In genomic region chr18:68342039-68342659, GRCh38 we compare ENCODE assay signal across 24 cellular contexts.
"Had no signal": no experiment of that assay in that cellular context is flagged by ENCODE, and none has a peak within 500 bp of the region (broad histone marks: within the 10 kb centered on the region; RNA-seq: fewer than 3 reads in every experiment).

No MANE protein-coding gene starts in this region.

- H3K4me3 Mint-ChIP-seq: activated B cell treated with CpG ODN at 0.5 μM for 24 hours; activated CD4-positive, alpha-beta T cell treated with anti-CD3 and anti-CD28 coated beads, Interleukin-2, amount 10 ng/mL, durations not matched to agents 24 days and 14 days; activated CD8-positive, alpha-beta memory T cell treated with anti-CD3 and anti-CD28 coated beads, Interleukin-2, amount 10 ng/mL, durations not matched to agents 7 days and 5 days; activated naive CD8-positive, alpha-beta T cell treated with anti-CD3 and anti-CD28 coated beads, Interleukin-2, amount 50 U/mL, for 24 hours; activated T-cell treated with anti-CD3 and anti-CD28 coated beads, Interleukin-2, amount 50 U/mL, for 4 hours; brain; central memory CD8-positive, alpha-beta T cell; T-helper 1 cell treated with Interleukin-12 subunit alpha and Interleukin-12 subunit beta and Interleukin-4 antibody, amounts not matched to agents 30 μg/mL and 1 μg/mL, for 36 hours had no signal

- H3K36me3 ChIP-seq: MG63 had no signal

- H3K27ac Mint-ChIP-seq: activated B cell treated with CpG ODN at 0.5 μM for 24 hours; activated CD4-positive, alpha-beta T cell treated with anti-CD3 and anti-CD28 coated beads, Interleukin-2, amount 10 ng/mL, durations not matched to agents 24 days and 14 days; activated CD8-positive, alpha-beta memory T cell treated with anti-CD3 and anti-CD28 coated beads, Interleukin-2, amount 10 ng/mL, durations not matched to agents 7 days and 5 days; activated naive CD4-positive, alpha-beta T cell treated with anti-CD3 and anti-CD28 coated beads, Interleukin-2, amount 50 U/mL, for 72 hours; activated naive CD8-positive, alpha-beta T cell treated with anti-CD3 and anti-CD28 coated beads, Interleukin-2, amount 50 U/mL, for 24 hours; brain; T-helper 1 cell treated with Interleukin-12 subunit alpha and Interleukin-12 subunit beta and Interleukin-4 antibody, amounts not matched to agents 30 μg/mL and 1 μg/mL, for 36 hours had no signal

- H3K9me3 ChIP-seq: MG63 had no signal

- DNase-seq: activated B cell treated with CpG ODN at 0.5 μM for 24 hours; activated CD4-positive, alpha-beta T cell treated with anti-CD3 and anti-CD28 coated beads for 1 hour; activated CD4-positive, alpha-beta T cell treated with anti-CD3 and anti-CD28 coated beads, Interleukin-2, amount 10 ng/mL, durations not matched to agents 24 days and 14 days; activated CD4-positive, alpha-beta T cell treated with anti-CD3 and anti-CD28 coated beads, Interleukin-2, amount 50 U/mL, for 48 hours; activated CD8-positive, alpha-beta memory T cell treated with anti-CD3 and anti-CD28 coated beads, Interleukin-2, amount 10 ng/mL, durations not matched to agents 7 days and 5 days; activated effector memory CD4-positive, alpha-beta T cell treated with anti-CD3 and anti-CD28 coated beads, Interleukin-2, amount 50 U/mL, for 16 hours; activated naive CD4-positive, alpha-beta T cell treated with Interleukin-2 at 50 U/mL for 16 hours; activated naive CD8-positive, alpha-beta T cell treated with anti-CD3 and anti-CD28 coated beads, Interleukin-2, amount 50 U/mL, for 24 hours; activated T-cell treated with anti-CD3 and anti-CD28 coated beads, Interleukin-2, amount 50 U/mL, for 4 hours; amniotic stem cell; MG63; MV-4-11; NCI-H1092 treated with DMSO at 0.1 percent for 48 hours; NCI-H1417 treated with DMSO at 0.1 percent for 48 hours; NCI-H1694 treated with DMSO at 0.1 percent for 48 hours; NCI-H2029 treated with DMSO at 0.1 percent for 48 hours; NCI-H526; PC-3; SHP77 treated with DMSO at 0.1 percent for 48 hours had no signal

- H3K27ac ChIP-seq: KMS-11 had no signal

- H3K9me3 Mint-ChIP-seq: activated B cell treated with CpG ODN at 0.5 μM for 24 hours; activated CD4-positive, alpha-beta T cell treated with anti-CD3 and anti-CD28 coated beads, Interleukin-2, amount 10 ng/mL, durations not matched to agents 24 days and 14 days; activated naive CD8-positive, alpha-beta T cell treated with anti-CD3 and anti-CD28 coated beads, Interleukin-2, amount 50 U/mL, for 24 hours; activated T-cell treated with anti-CD3 and anti-CD28 coated beads, Interleukin-2, amount 50 U/mL, for 4 hours; central memory CD8-positive, alpha-beta T cell; T-helper 1 cell treated with Interleukin-12 subunit alpha and Interleukin-12 subunit beta and Interleukin-4 antibody, amounts not matched to agents 30 μg/mL and 1 μg/mL, for 36 hours had no signal

- ATAC-seq: activated CD8-positive, alpha-beta memory T cell treated with anti-CD3 and anti-CD28 coated beads, Interleukin-2, amount 10 ng/mL, durations not matched to agents 7 days and 5 days; activated naive CD4-positive, alpha-beta T cell treated with anti-CD3 and anti-CD28 coated beads, Interleukin-2, amount 50 U/mL, for 72 hours; activated naive CD8-positive, alpha-beta T cell treated with anti-CD3 and anti-CD28 coated beads, Interleukin-2, amount 50 U/mL, for 24 hours; activated T-cell treated with anti-CD3 and anti-CD28 coated beads, Interleukin-2, amount 50 U/mL, for 4 hours; PC-3 had no signal

- H3K9ac ChIP-seq: KMS-11 had no signal

- H3K4me3 ChIP-seq: MG63 had no signal

- H3K36me3 Mint-ChIP-seq: activated CD8-positive, alpha-beta memory T cell treated with anti-CD3 and anti-CD28 coated beads, Interleukin-2, amount 10 ng/mL, durations not matched to agents 7 days and 5 days; activated naive CD4-positive, alpha-beta T cell treated with anti-CD3 and anti-CD28 coated beads, Interleukin-2, amount 50 U/mL, for 72 hours; brain had no signal

- H3K4me1 Mint-ChIP-seq: activated B cell treated with CpG ODN at 0.5 μM for 24 hours; activated CD4-positive, alpha-beta T cell treated with anti-CD3 and anti-CD28 coated beads, Interleukin-2, amount 10 ng/mL, durations not matched to agents 24 days and 14 days; activated CD8-positive, alpha-beta memory T cell treated with anti-CD3 and anti-CD28 coated beads, Interleukin-2, amount 10 ng/mL, durations not matched to agents 7 days and 5 days; activated naive CD8-positive, alpha-beta T cell treated with anti-CD3 and anti-CD28 coated beads, Interleukin-2, amount 50 U/mL, for 24 hours; central memory CD8-positive, alpha-beta T cell had no signal

- H3K4me2 ChIP-seq: KMS-11 had no signal

- H3K27me3 ChIP-seq: MG63 had no signal

- H3K27me3 Mint-ChIP-seq: activated B cell treated with CpG ODN at 0.5 μM for 24 hours; activated CD4-positive, alpha-beta T cell treated with anti-CD3 and anti-CD28 coated beads, Interleukin-2, amount 10 ng/mL, durations not matched to agents 24 days and 14 days; activated CD8-positive, alpha-beta memory T cell treated with anti-CD3 and anti-CD28 coated beads, Interleukin-2, amount 10 ng/mL, durations not matched to agents 7 days and 5 days; activated naive CD8-positive, alpha-beta T cell treated with anti-CD3 and anti-CD28 coated beads, Interleukin-2, amount 50 U/mL, for 24 hours; central memory CD8-positive, alpha-beta T cell had no signal
